ENCODE assay signal across 8 cellular contexts in genomic region chr11:8870461-8871282, GRCh38. TPM values are rescaled to one million over a fixed set of nuclear protein-coding genes. Genes with fewer than 3 reads are reported as not detected.
DNase-seq lines count a peak whose midpoint lies in the region; ATAC-seq and TF ChIP-seq lines count a peak whose summit lies in the region.

No MANE protein-coding gene starts in this region.

- no peaks in the 10 kb centered on the region for H3K36me3 Mint-ChIP-seq in progenitor cell of endocrine pancreas (ENCODE audit: insufficient read depth)

- H3K27me3 Mint-ChIP-seq in progenitor cell of endocrine pancreas = peaks cover 6% of the 10 kb centered on the region

- CTCF ChIA-PET in A673 (lab: Charles Lee) = no interaction called here

- H3K9me3 ChIP-seq in A673 (ENCODE audit: low read depth, low read length, poor library complexity, severe bottlenecking) (no peaks in the 10 kb centered on the region), right cardiac atrium (ENCODE audit: control insufficient read depth, low read length) (no peaks in the 10 kb centered on the region)

- H3K27ac Mint-ChIP-seq in progenitor cell of endocrine pancreas = peak overlapping the region; percentile 92

- H3K27ac ChIP-seq in A673 (ENCODE audit: low read depth, low read length, poor library complexity, severe bottlenecking) = peak overlapping the region; percentile 69
- H3K27ac ChIP-seq in right cardiac atrium (ENCODE audit: low read length) = peak overlapping the region; percentile 65

- POLR2A ChIA-PET in A673 (lab: Charles Lee; ENCODE audit: low non-redundant PET) = no interaction called here

- DNase-seq in A673 (ENCODE audit: low spot score) = peak; percentile 72
- DNase-seq in NCI-H460 (ENCODE audit: extremely low read depth, low read depth) = peak; percentile 26
- DNase-seq in astrocyte of the cerebellum (ENCODE audit: low read depth) = no peak
- DNase-seq in right cardiac atrium = peak; percentile 46 to 84 (median 83)
- DNase-seq in progenitor cell of endocrine pancreas (ENCODE audit: low spot score, unreplicated experiment) = peak; percentile 38

- WGBS in right cardiac atrium = under 1% methylated on average over 93 of the region's 93 CpGs

- H3K4me3 ChIP-seq in A673 (ENCODE audit: low read depth, low read length, poor library complexity, severe bottlenecking) (peak overlapping the region; percentile 82), GM08714 (ENCODE audit: low read length) (peak overlapping the region; percentile 62), astrocyte of the cerebellum (ENCODE audit: low read depth, low read length) (peak overlapping the region; percentile 72), right cardiac atrium (ENCODE audit: low read length) (peak overlapping the region; percentile 96)

- H3K4me1 Mint-ChIP-seq in progenitor cell of endocrine pancreas (ENCODE audit: low read depth) = peaks cover 19% of the 10 kb centered on the region

- no TSS peak for BruUV-seq in A673 (replicated peaks; lab: Mats Ljungman, UMichigan)

- H3K9me3 Mint-ChIP-seq in progenitor cell of endocrine pancreas (ENCODE audit: low read depth) = no peaks in the 10 kb centered on the region

- H3K27me3 ChIP-seq in A673 (replicated peaks; ENCODE audit: insufficient read depth, low read depth, low read length, poor library complexity) (no peaks in the 10 kb centered on the region), right cardiac atrium (ENCODE audit: control insufficient read depth, insufficient read depth) (no peaks in the 10 kb centered on the region)

- H3K36me3 ChIP-seq in A673 (ENCODE audit: insufficient read depth, low read length, poor library complexity, severe bottlenecking) = no peaks in the 10 kb centered on the region

- ATAC-seq in right cardiac atrium (peak; percentile 86 to 87), HG03354 (IDR thresholded peaks at IDR 0.05; ENCODE audit: poor library complexity, severe bottlenecking, unreplicated experiment) (no peak), HG03571 (IDR thresholded peaks at IDR 0.05; ENCODE audit: unreplicated experiment) (no peak)

- in situ Hi-C loops in astrocyte of the cerebellum (cut with HindIII; ENCODE audit: low sequenced_read_pairs) = no loop called here

- H3K4me3 Mint-ChIP-seq in progenitor cell of endocrine pancreas (ENCODE audit: low read depth) = peak overlapping the region; percentile 91

- H3K4me1 ChIP-seq in A673 (ENCODE audit: insufficient read depth, low read length, poor library complexity, severe bottlenecking) = peaks cover 16% of the 10 kb centered on the region
- H3K4me1 ChIP-seq in right cardiac atrium (ENCODE audit: control insufficient read depth, insufficient read depth, low read length) = peaks cover 4% of the 10 kb centered on the region

- intact Hi-C loops in A673 (cut with micrococcal nuclease; ENCODE audit: unreplicated experiment) (no loop called here), right cardiac atrium (cut with DNase I) (no loop called here)

- TF ChIP-seq CTCF in A673 (conservative IDR thresholded peaks at IDR 0.05; ENCODE audit: low read depth, low read length) = no peak
- TF ChIP-seq CTCF in astrocyte of the cerebellum (IDR thresholded peaks at IDR 0.05; ENCODE audit: low read depth, low read length, missing control alignments) = no peak
- TF ChIP-seq CTCF in progenitor cell of endocrine pancreas (IDR thresholded peaks at IDR 0.05; ENCODE audit: unreplicated experiment) = no peak

RNA-seq across cellular contexts. Expression of gene AKIP1, which starts 40.3 kb away (rescaled TPM):
- total RNA-seq in A673 (2021) = 26.7 and 28.9 TPM in 2 replicates
- total RNA-seq in NCI-H460 (2014; rRNA removed; shearing (Covaris generic)) = 41.0 and 41.5 TPM in 2 replicates
- polyA plus RNA-seq in NCI-H460 (2014; cell fraction: nucleus; rRNA removed) = 35.6 and 52.7 TPM in 2 replicates
- 10 to 100 TPM; 24.4 to 30.3 (median 25.4) TPM for total RNA-seq in right cardiac atrium
- polyA plus RNA-seq in right cardiac atrium = 28.7 TPM
- 15.7 and 16.5 TPM in 2 replicates for total RNA-seq in progenitor cell of endocrine pancreas

Comparison
In these comparisons a context has a peak if more than half of its experiments do, and no peak if none do; other contexts are left out.
1. ATAC-seq: peak in right cardiac atrium (2 of 2); none in HG03354 (single experiment) and HG03571 (single experiment).
2. Peak in every context shown above with its lines, with median percentiles within 50 percentile points of each other: H3K4me3 ChIP-seq.